ENCODE assay signal across 8 cellular contexts in the genomic region with DNA sequence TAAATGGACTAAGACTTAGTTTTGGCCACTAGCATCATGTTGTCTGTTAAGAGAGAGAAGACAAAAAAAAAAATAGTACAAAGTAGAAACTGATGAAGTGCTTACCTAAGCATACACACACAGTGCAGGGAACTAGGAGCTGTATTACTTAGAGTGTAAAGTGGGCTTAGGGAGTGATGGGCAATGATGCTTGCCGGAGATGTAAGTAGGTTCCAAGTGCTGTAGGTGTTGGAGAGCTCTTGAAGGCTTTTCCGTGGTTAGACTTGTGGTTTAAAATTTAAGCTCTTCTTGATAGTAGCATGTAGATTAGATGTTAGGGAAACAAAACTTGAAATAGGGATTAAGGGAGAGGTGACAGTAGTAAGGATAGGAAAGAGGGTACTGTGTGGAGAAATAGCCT. TPM values are rescaled to one million over a fixed set of nuclear protein-coding genes. Genes with fewer than 3 reads are reported as not detected.
DNase-seq lines count a peak whose midpoint lies in the region; ATAC-seq and TF ChIP-seq lines count a peak whose summit lies in the region.

No MANE protein-coding gene starts in this region.

- H3K4me2 ChIP-seq in mammary epithelial cell (ENCODE audit: insufficient read depth, low read depth, low read length) = peak overlapping the region; percentile 97

- POLR2A ChIA-PET in HEK293T (lab: Yijun Ruan, JAX) = interaction anchor here (0.9 kb wide), 1 partner anchor 164 kb away, joined by 3 read pairs; no protein-coding TSS in a partner anchor

- dilution Hi-C loops in mammary epithelial cell (cut with HindIII; ENCODE audit: low sequenced_read_pairs) = loop anchor here (5.0 kb wide), 1 partner anchor 106 kb away; no protein-coding TSS in a partner anchor

- peaks cover 3% of the 10 kb centered on the region for H3K36me3 ChIP-seq in mammary epithelial cell (ENCODE audit: insufficient read depth, low read length)
- no peaks in the 10 kb centered on the region for H3K36me3 ChIP-seq in mucosa of rectum (ENCODE audit: control insufficient read depth in 2 of 2, insufficient read depth in 2 of 2, low read length in 2 of 2)

- intact Hi-C loops in mammary epithelial cell (cut with micrococcal nuclease) (no loop called here), left colon (cut with DNase I, micrococcal nuclease) (loop anchor here in 1 of 2 donors (5.0 to 10.0 kb wide), 2 partner anchors 91 to 164 kb away; partner anchors contain the start of genes PNN and SEC23A)

- H3K4me1 ChIP-seq in mammary epithelial cell (ENCODE audit: insufficient read depth, low read length) (peaks cover 11% of the 10 kb centered on the region), mucosa of rectum (ENCODE audit: control insufficient read depth in 2 of 2, insufficient read depth in 2 of 2, low read length in 2 of 2) (peaks cover 13 to 17% of the 10 kb centered on the region in 2 donors)

- in situ Hi-C loops in mammary epithelial cell (cut with MboI; ENCODE audit: low sequenced_read_pairs in 2 of 2) = loop anchor here in 1 of 2 donors (5.0 kb wide), 1 partner anchor 96 kb away; the partner anchor contains the start of gene TRAPPC6B

- DNase-seq in NCI-H1092 treated with DMSO at 0.1 percent for 48 hours (lab: John Stamatoyannopoulos, UW) (peak; percentile 32), NCI-H1092 (lab: John Stamatoyannopoulos, UW) (no peak), NCI-H2227 (lab: John Stamatoyannopoulos, UW; ENCODE audit: unreplicated experiment) (peak; percentile 21), mammary epithelial cell (peak; percentile 24), HEK293T (ENCODE audit: extremely low spot score) (no peak), left colon (no peak), NCI-H2081 treated with DMSO at 0.1 percent for 48 hours (lab: John Stamatoyannopoulos, UW) (no peak)

- TF ChIP-seq CTCF in mammary epithelial cell (conservative IDR thresholded peaks at IDR 0.05 in 1 of 2, IDR thresholded peaks at IDR 0.05 in 1 of 2; ENCODE audit: extremely low read depth in 1 of 2, insufficient read depth in 1 of 2, low read depth in 1 of 2, low read length in 2 of 2) = no peak

- no peaks in the 10 kb centered on the region for H4K20me1 ChIP-seq in mammary epithelial cell (ENCODE audit: insufficient read depth, low read length)

- H3K79me2 ChIP-seq in mammary epithelial cell (ENCODE audit: insufficient read depth, low read length) = peaks cover 67% of the 10 kb centered on the region

- H3K9me3 ChIP-seq in mammary epithelial cell (replicated peaks; ENCODE audit: insufficient read depth, low read length) (peaks cover 4% of the 10 kb centered on the region), mucosa of rectum (ENCODE audit: control insufficient read depth in 2 of 2, low read length in 2 of 2) (no peaks in the 10 kb centered on the region)

- H3K4me3 ChIP-seq in mammary epithelial cell (replicated peaks in 1 of 3; ENCODE audit: insufficient read depth in 1 of 3, low read depth in 2 of 3, low read length in 3 of 3) = peak overlapping the region; percentile 90 to 99 (median 97)
- H3K4me3 ChIP-seq in mucosa of rectum (ENCODE audit: low read length in 2 of 2) = peak overlapping the region; percentile 85 to 89

- peak overlapping the region; percentile 98 for H3K27ac ChIP-seq in mammary epithelial cell (ENCODE audit: insufficient read depth, low read depth, low read length)
- H3K27ac ChIP-seq in mucosa of rectum (ENCODE audit: low read depth in 2 of 2, low read length in 2 of 2) = no peak overlapping the region

- BruUV-seq in mammary epithelial cell (replicated peaks; lab: Mats Ljungman, UMichigan) = no TSS peak

- no peak overlapping the region for H2AFZ ChIP-seq in mammary epithelial cell (ENCODE audit: low read depth, low read length)

- CTCF ChIA-PET in mammary epithelial cell (lab: Charles Lee; ENCODE audit: low non-redundant PET) = interaction anchor here (0.7 kb wide), 1 partner anchor 547 kb away, joined by 18 read pairs; no protein-coding TSS in a partner anchor
- CTCF ChIA-PET in HEK293T (lab: Yijun Ruan, JAX) = interaction anchor here (0.6 to 0.7 kb wide), 2 partner anchors 41 to 98 kb away, joined by 4 to 5 read pairs; partner anchors contain the start of gene TRAPPC6B

- 6% methylated on average over 2 of the region's 2 CpGs for WGBS in mammary epithelial cell (ENCODE audit: low coverage, missing lambda C conversion rate)

- H3K9ac ChIP-seq in mammary epithelial cell (ENCODE audit: insufficient read depth, low read length) (peak overlapping the region; percentile 99), mucosa of rectum (ENCODE audit: low read depth in 1 of 2, low read length in 2 of 2) (peak overlapping the region; percentile 42 to 83)

- H3K27me3 ChIP-seq in mammary epithelial cell (ENCODE audit: insufficient read depth, low read length) (no peaks in the 10 kb centered on the region), mucosa of rectum (ENCODE audit: control insufficient read depth in 2 of 2, insufficient read depth in 2 of 2, low read length in 2 of 2) (no peaks in the 10 kb centered on the region)

- no peak for ATAC-seq in left colon

TF ChIP-seq in HEK293T, 16 proteins besides CTCF, POLR2A, EP300 and RAD21:
- no peak for TF ChIP-seq HDGF (IDR thresholded peaks at IDR 0.05; ENCODE audit: borderline replicate concordance)
- no peak for TF ChIP-seq SP1 (IDR thresholded peaks at IDR 0.05)
- TF ChIP-seq ELF4 (IDR thresholded peaks at IDR 0.05) = no peak
- no peak for TF ChIP-seq L3MBTL2 (conservative IDR thresholded peaks at IDR 0.05)
- no peak for TF ChIP-seq SUZ12 (IDR thresholded peaks at IDR 0.05)
- no peak for TF ChIP-seq NFRKB (IDR thresholded peaks at IDR 0.05)
- TF ChIP-seq FOXM1 (IDR thresholded peaks at IDR 0.05; ENCODE audit: borderline replicate concordance) = no peak
TF ChIP-seq in HEK293T: peak in this region for 0.

RNA-seq across cellular contexts. Expression of gene MIA2, which starts 34.7 kb away (rescaled TPM):
- total RNA-seq in mammary epithelial cell = 10 to 100 TPM; 39.0 to 39.3 TPM
- polyA plus RNA-seq in mammary epithelial cell = 13.7 TPM
- polyA minus RNA-seq in mammary epithelial cell = 22.0 TPM
- 10 to 100 TPM; 52.4 to 67.9 TPM for total RNA-seq in left colon

Comparison
In these comparisons a context has a peak if more than half of its experiments do, and no peak if none do; other contexts are left out.
1. DNase-seq: peak in NCI-H1092 treated with DMSO at 0.1 percent for 48 hours (single experiment), NCI-H2227 (single experiment) and mammary epithelial cell (single experiment); none in NCI-H1092 (single experiment), HEK293T (single experiment), left colon (0 of 2) and NCI-H2081 treated with DMSO at 0.1 percent for 48 hours (single experiment).